22 cellular contexts compared by ENCODE assay signal in genomic region chr10:7625009-7625408, GRCh38. TPM values are rescaled to one million over a fixed set of nuclear protein-coding genes. Genes with fewer than 3 reads are reported as not detected.
DNase-seq lines count a peak whose midpoint lies in the region; ATAC-seq and TF ChIP-seq lines count a peak whose summit lies in the region.
"Had no signal": no experiment of that assay in that cellular context is flagged by ENCODE, and none has a peak within 500 bp of the region (broad histone marks: within the 10 kb centered on the region; RNA-seq: fewer than 3 reads in every experiment).

No MANE protein-coding gene starts in this region.

- in situ Hi-C loops in GM13977 (cut with MboI; ENCODE audit: low pct_unique_long_range_greater_than_20kb, low sequenced_read_pairs, unreplicated experiment): no loop called here

- no peaks in the 10 kb centered on the region for H3K79me2 ChIP-seq in PC-3 (ENCODE audit: low read length)

- H3K4me1 ChIP-seq in muscle layer of colon (ENCODE audit: insufficient read depth, low read length) (peaks cover 17% of the 10 kb centered on the region), stomach smooth muscle (ENCODE audit: control insufficient read depth, insufficient read depth, low read length) (peaks cover 17% of the 10 kb centered on the region), PC-3 (ENCODE audit: insufficient read depth, low read length) (no peaks in the 10 kb centered on the region)

- POLR2A ChIA-PET in PC-3 (lab: Charles Lee; ENCODE audit: unreplicated experiment): no interaction called here

- DNase-seq in stimulated activated naive CD8-positive, alpha-beta T cell treated with anti-CD3 and anti-CD28 coated beads, Interleukin-15, amount 100 ng/mL, for 72 hours: no peak
- DNase-seq in PC-3 (no peak), GM13977 (ENCODE audit: low spot score) (no peak), C1 segment of cervical spinal cord (lab: John Stamatoyannopoulos, UW) (no peak)
- DNase-seq: AML-193; Calu3; CD4-positive, alpha-beta memory T cell; DND-41; EL; GOT3; H7; HFFc6 had no signal

- H3K4me3 ChIP-seq in muscle layer of colon (ENCODE audit: low read depth in 1 of 2, low read length in 2 of 2): no peak overlapping the region
- H3K4me3 ChIP-seq in stomach smooth muscle (ENCODE audit: low read length in 2 of 2): no peak overlapping the region
- no peak overlapping the region for H3K4me3 ChIP-seq in PC-3 (ENCODE audit: low read length)
- H3K4me3 ChIP-seq: A549, GM12878 had no signal

- ATAC-seq in stimulated activated naive CD8-positive, alpha-beta T cell treated with anti-CD3 and anti-CD28 coated beads, Interleukin-15, amount 100 ng/mL, for 72 hours: no peak
- ATAC-seq in HG03565 (IDR thresholded peaks at IDR 0.05; ENCODE audit: unreplicated experiment): no peak
- ATAC-seq in PC-3: no peak
- ATAC-seq: A549, GM12878, HCT116 had no signal

- CTCF ChIA-PET in PC-3 (lab: Charles Lee): no interaction called here

- TF ChIP-seq CTCF in PC-3 (conservative IDR thresholded peaks at IDR 0.05; ENCODE audit: low read depth, low read length) (no peak), GM13977 (IDR thresholded peaks at IDR 0.05; ENCODE audit: extremely low read depth, insufficient read depth, missing control alignments) (no peak)

- H3K4me1 Mint-ChIP-seq in stimulated activated naive CD8-positive, alpha-beta T cell treated with anti-CD3 and anti-CD28 coated beads, Interleukin-15, Interleukin-2, amounts not matched to agents 100 ng/mL and 50 ng/mL, for 24 hours (ENCODE audit: low read depth): no peaks in the 10 kb centered on the region
- H3K4me1 Mint-ChIP-seq in stimulated activated naive CD8-positive, alpha-beta T cell treated with anti-CD3 and anti-CD28 coated beads, Interleukin-15, amount 100 ng/mL, for 72 hours: no peaks in the 10 kb centered on the region
- H3K4me1 Mint-ChIP-seq: CD14-positive monocyte had no signal

- peak overlapping the region; percentile 23 for H3K27ac Mint-ChIP-seq in stimulated activated naive CD8-positive, alpha-beta T cell treated with anti-CD3 and anti-CD28 coated beads, Interleukin-15, Interleukin-2, amounts not matched to agents 100 ng/mL and 50 ng/mL, for 24 hours
- no peak overlapping the region for H3K27ac Mint-ChIP-seq in stimulated activated naive CD8-positive, alpha-beta T cell treated with anti-CD3 and anti-CD28 coated beads, Interleukin-15, amount 100 ng/mL, for 72 hours
- H3K27ac Mint-ChIP-seq: HFFc6 had no signal

- H3K27me3 ChIP-seq in muscle layer of colon (ENCODE audit: control insufficient read depth in 1 of 2, insufficient read depth in 2 of 2, low read length in 2 of 2) (no peaks in the 10 kb centered on the region), stomach smooth muscle (ENCODE audit: control insufficient read depth in 1 of 2, insufficient read depth in 2 of 2, low read length in 2 of 2) (no peaks in the 10 kb centered on the region), PC-3 (ENCODE audit: low read length) (peaks cover 5% of the 10 kb centered on the region; the same call in 1 of the 2 replicates)

- H3K9me2 ChIP-seq in PC-3 (replicated peaks; ENCODE audit: low read length): no peaks in the 10 kb centered on the region

- H4K20me1 ChIP-seq in PC-3 (ENCODE audit: low read length): no peaks in the 10 kb centered on the region

- H3K36me3 ChIP-seq in muscle layer of colon (ENCODE audit: insufficient read depth, low read length): peaks cover 7% of the 10 kb centered on the region
- H3K36me3 ChIP-seq in stomach smooth muscle (ENCODE audit: control insufficient read depth in 2 of 2, insufficient read depth in 2 of 2, low read length in 2 of 2): peaks cover 0 to 5% of the 10 kb centered on the region in 2 donors
- H3K36me3 ChIP-seq in PC-3 (ENCODE audit: low read depth, low read length): no peaks in the 10 kb centered on the region

- H3K9ac ChIP-seq in muscle layer of colon (ENCODE audit: low read length) (no peak overlapping the region), stomach smooth muscle (ENCODE audit: low read length in 2 of 2) (peak overlapping the region in 1 of 2 donors; percentile 43), PC-3 (ENCODE audit: low read length) (no peak overlapping the region)

- H3K36me3 Mint-ChIP-seq in stimulated activated naive CD8-positive, alpha-beta T cell treated with anti-CD3 and anti-CD28 coated beads, Interleukin-15, Interleukin-2, amounts not matched to agents 100 ng/mL and 50 ng/mL, for 24 hours (ENCODE audit: low read depth): no peaks in the 10 kb centered on the region
- H3K36me3 Mint-ChIP-seq: CD14-positive monocyte; CD4-positive, alpha-beta memory T cell had no signal

- intact Hi-C loops in PC-3 (cut with micrococcal nuclease): no loop called here

- BruUV-seq in PC-3 (replicated peaks; lab: Mats Ljungman, UMichigan): no TSS peak

- H3K4me2 ChIP-seq in PC-3 (ENCODE audit: low read length): no peak overlapping the region
- H3K4me2 ChIP-seq: A549 had no signal

- H3F3A ChIP-seq in PC-3 (ENCODE audit: low read length, unreplicated experiment): no peaks in the 10 kb centered on the region

- H3K27me3 Mint-ChIP-seq in stimulated activated naive CD8-positive, alpha-beta T cell treated with anti-CD3 and anti-CD28 coated beads, Interleukin-15, Interleukin-2, amounts not matched to agents 100 ng/mL and 50 ng/mL, for 24 hours: no peaks in the 10 kb centered on the region
- H3K27me3 Mint-ChIP-seq in stimulated activated naive CD8-positive, alpha-beta T cell treated with anti-CD3 and anti-CD28 coated beads, Interleukin-15, amount 100 ng/mL, for 72 hours: peaks cover 7% of the 10 kb centered on the region

- no peaks in the 10 kb centered on the region for H3K9me3 ChIP-seq in muscle layer of colon (ENCODE audit: low read length)
- no peaks in the 10 kb centered on the region for H3K9me3 ChIP-seq in stomach smooth muscle (ENCODE audit: control insufficient read depth in 2 of 2, low read length in 2 of 2)
- H3K9me3 ChIP-seq in PC-3 (ENCODE audit: low read length): no peaks in the 10 kb centered on the region
- H3K9me3 ChIP-seq: A549 had no signal

- no peak overlapping the region for H2AFZ ChIP-seq in PC-3 (ENCODE audit: low read length)

- peak overlapping the region; percentile 24 for H3K27ac ChIP-seq in muscle layer of colon (ENCODE audit: low read depth, low read length)
- H3K27ac ChIP-seq in stomach smooth muscle (ENCODE audit: low read length): peak overlapping the region; percentile 85
- H3K27ac ChIP-seq in PC-3 (ENCODE audit: low read length): no peak overlapping the region
- H3K27ac ChIP-seq: 22Rv1, A549 had no signal

- H3K9me3 Mint-ChIP-seq in stimulated activated naive CD8-positive, alpha-beta T cell treated with anti-CD3 and anti-CD28 coated beads, Interleukin-15, Interleukin-2, amounts not matched to agents 100 ng/mL and 50 ng/mL, for 24 hours: peaks cover 4% of the 10 kb centered on the region
- H3K9me3 Mint-ChIP-seq in stimulated activated naive CD8-positive, alpha-beta T cell treated with anti-CD3 and anti-CD28 coated beads, Interleukin-15, amount 100 ng/mL, for 72 hours: peaks cover 0 to 13% of the 10 kb centered on the region in 2 donors

- H3K4me3 Mint-ChIP-seq in stimulated activated naive CD8-positive, alpha-beta T cell treated with anti-CD3 and anti-CD28 coated beads, Interleukin-15, Interleukin-2, amounts not matched to agents 100 ng/mL and 50 ng/mL, for 24 hours: no peak overlapping the region
- no peak overlapping the region for H3K4me3 Mint-ChIP-seq in stimulated activated naive CD8-positive, alpha-beta T cell treated with anti-CD3 and anti-CD28 coated beads, Interleukin-15, amount 100 ng/mL, for 72 hours
- H3K4me3 Mint-ChIP-seq: CD14-positive monocyte; CD4-positive, alpha-beta memory T cell; HFFc6 had no signal

RNA-seq across cellular contexts. Expression of gene ITIH5, which starts 41.8 kb away (rescaled TPM):
- not detected in 2 replicates for total RNA-seq in PC-3 (2014; rRNA removed)
- total RNA-seq: CD4-positive, alpha-beta memory T cell; HFFc6; HT-29 had no signal
